ENCODE assay signal across 2 cellular contexts in the genomic region with DNA sequence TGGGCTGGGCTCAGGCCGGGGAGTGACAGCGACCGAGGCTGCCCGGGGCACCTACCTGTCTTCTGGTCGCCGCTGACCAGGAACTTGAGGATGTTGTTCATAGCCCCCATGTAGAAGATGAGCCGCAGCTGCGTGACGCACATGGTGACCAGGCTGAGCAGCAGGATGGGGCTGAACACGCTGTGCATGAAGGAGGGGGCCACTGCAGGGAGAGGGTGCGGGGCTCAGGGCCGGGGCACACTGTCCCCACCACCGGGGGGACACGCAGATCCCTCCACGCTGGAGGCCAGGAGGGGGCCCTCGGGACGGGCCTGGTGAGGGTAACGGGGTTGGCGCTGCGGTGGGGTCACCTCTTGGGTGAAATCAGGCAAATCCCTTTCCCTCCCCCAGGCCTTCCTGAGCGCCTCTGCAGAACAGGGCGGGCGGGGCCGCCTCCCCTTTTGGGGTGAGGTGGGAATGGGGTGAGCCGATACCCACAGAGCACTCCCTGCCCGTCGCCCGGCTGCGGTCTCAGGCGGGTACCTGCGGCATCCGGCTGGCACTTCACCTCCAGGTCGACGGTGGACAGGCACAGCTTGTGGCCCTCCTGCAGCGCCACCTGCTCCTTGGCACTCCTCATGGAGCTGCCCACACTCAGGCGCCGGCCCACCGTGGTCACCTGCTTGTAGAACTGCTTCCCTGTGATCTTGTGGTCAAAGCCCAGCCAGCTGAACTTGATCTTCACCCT.
TF ChIP-seq lines count a peak whose summit lies in the region.

No MANE protein-coding gene starts in this region.

TF ChIP-seq in HCT116, 20 proteins besides CTCF, POLR2A, EP300 and RAD21:
- TF ChIP-seq ELF1 (IDR thresholded peaks at IDR 0.05; ENCODE audit: borderline replicate concordance, low read depth): no peak
- TF ChIP-seq ZFX (IDR thresholded peaks at IDR 0.05): no peak
- TF ChIP-seq, protein P1, sequence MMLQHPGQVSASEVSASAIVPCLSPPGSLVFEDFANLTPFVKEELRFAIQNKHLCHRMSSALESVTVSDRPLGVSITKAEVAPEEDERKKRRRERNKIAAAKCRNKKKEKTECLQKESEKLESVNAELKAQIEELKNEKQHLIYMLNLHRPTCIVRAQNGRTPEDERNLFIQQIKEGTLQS (IDR thresholded peaks at IDR 0.05): no peak
- TF ChIP-seq SRF (IDR thresholded peaks at IDR 0.05; ENCODE audit: low read depth): no peak
- no peak for TF ChIP-seq CBX3 (IDR thresholded peaks at IDR 0.05; ENCODE audit: low read depth)
- TF ChIP-seq, protein P2, sequence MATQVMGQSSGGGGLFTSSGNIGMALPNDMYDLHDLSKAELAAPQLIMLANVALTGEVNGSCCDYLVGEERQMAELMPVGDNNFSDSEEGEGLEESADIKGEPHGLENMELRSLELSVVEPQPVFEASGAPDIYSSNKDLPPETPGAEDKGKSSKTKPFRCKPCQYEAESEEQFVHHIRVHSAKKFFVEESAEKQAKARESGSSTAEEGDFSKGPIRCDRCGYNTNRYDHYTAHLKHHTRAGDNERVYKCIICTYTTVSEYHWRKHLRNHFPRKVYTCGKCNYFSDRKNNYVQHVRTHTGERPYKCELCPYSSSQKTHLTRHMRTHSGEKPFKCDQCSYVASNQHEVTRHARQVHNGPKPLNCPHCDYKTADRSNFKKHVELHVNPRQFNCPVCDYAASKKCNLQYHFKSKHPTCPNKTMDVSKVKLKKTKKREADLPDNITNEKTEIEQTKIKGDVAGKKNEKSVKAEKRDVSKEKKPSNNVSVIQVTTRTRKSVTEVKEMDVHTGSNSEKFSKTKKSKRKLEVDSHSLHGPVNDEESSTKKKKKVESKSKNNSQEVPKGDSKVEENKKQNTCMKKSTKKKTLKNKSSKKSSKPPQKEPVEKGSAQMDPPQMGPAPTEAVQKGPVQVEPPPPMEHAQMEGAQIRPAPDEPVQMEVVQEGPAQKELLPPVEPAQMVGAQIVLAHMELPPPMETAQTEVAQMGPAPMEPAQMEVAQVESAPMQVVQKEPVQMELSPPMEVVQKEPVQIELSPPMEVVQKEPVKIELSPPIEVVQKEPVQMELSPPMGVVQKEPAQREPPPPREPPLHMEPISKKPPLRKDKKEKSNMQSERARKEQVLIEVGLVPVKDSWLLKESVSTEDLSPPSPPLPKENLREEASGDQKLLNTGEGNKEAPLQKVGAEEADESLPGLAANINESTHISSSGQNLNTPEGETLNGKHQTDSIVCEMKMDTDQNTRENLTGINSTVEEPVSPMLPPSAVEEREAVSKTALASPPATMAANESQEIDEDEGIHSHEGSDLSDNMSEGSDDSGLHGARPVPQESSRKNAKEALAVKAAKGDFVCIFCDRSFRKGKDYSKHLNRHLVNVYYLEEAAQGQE (IDR thresholded peaks at IDR 0.05; ENCODE audit: low read depth): no peak
- TF ChIP-seq, protein P3, sequence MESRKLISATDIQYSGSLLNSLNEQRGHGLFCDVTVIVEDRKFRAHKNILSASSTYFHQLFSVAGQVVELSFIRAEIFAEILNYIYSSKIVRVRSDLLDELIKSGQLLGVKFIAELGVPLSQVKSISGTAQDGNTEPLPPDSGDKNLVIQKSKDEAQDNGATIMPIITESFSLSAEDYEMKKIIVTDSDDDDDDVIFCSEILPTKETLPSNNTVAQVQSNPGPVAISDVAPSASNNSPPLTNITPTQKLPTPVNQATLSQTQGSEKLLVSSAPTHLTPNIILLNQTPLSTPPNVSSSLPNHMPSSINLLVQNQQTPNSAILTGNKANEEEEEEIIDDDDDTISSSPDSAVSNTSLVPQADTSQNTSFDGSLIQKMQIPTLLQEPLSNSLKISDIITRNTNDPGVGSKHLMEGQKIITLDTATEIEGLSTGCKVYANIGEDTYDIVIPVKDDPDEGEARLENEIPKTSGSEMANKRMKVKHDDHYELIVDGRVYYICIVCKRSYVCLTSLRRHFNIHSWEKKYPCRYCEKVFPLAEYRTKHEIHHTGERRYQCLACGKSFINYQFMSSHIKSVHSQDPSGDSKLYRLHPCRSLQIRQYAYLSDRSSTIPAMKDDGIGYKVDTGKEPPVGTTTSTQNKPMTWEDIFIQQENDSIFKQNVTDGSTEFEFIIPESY (IDR thresholded peaks at IDR 0.05; ENCODE audit: extremely low read depth, insufficient replicate concordance, low read length): no peak
- TF ChIP-seq SP1 (IDR thresholded peaks at IDR 0.05; ENCODE audit: low read depth): no peak
- TF ChIP-seq CEBPB (IDR thresholded peaks at IDR 0.05; ENCODE audit: low read depth): no peak
- no peak for TF ChIP-seq TCF7L2 (IDR thresholded peaks at IDR 0.05; ENCODE audit: borderline replicate concordance, extremely low read depth, insufficient read depth, insufficient read length)
- no peak for TF ChIP-seq EZH2 (IDR thresholded peaks at IDR 0.05)
- TF ChIP-seq YY1 (IDR thresholded peaks at IDR 0.05; ENCODE audit: extremely low read depth, insufficient replicate concordance, low read depth, low read length): no peak
- TF ChIP-seq POLR2AphosphoS5 (IDR thresholded peaks at IDR 0.05; ENCODE audit: low read depth, low read length): no peak
- no peak for TF ChIP-seq JUND (IDR thresholded peaks at IDR 0.05)
- no peak for TF ChIP-seq FOSL1 (IDR thresholded peaks at IDR 0.05; ENCODE audit: low read depth)
- TF ChIP-seq EZH2phosphoT487 (IDR thresholded peaks at IDR 0.05; ENCODE audit: borderline replicate concordance): no peak
- TF ChIP-seq EGR1 (IDR thresholded peaks at IDR 0.05; ENCODE audit: low read depth): no peak
- TF ChIP-seq SIN3A (IDR thresholded peaks at IDR 0.05; ENCODE audit: low read depth): no peak
- TF ChIP-seq, protein P4, sequence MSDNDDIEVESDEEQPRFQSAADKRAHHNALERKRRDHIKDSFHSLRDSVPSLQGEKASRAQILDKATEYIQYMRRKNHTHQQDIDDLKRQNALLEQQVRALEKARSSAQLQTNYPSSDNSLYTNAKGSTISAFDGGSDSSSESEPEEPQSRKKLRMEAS (IDR thresholded peaks at IDR 0.05): no peak
- TF ChIP-seq ZNF274 (IDR thresholded peaks at IDR 0.05; ENCODE audit: low read depth, low read length): no peak

TF ChIP-seq in H1, 55 proteins besides CTCF, POLR2A, EP300 and RAD21:
- TF ChIP-seq HDAC2 (IDR thresholded peaks at IDR 0.05; ENCODE audit: borderline replicate concordance in 1 of 2, low read depth in 2 of 2, low read length in 2 of 2): no peak
- TF ChIP-seq POLR2AphosphoS5 (IDR thresholded peaks at IDR 0.05; ENCODE audit: low read depth, low read length): no peak
